20 cellular contexts compared by ENCODE assay signal in the genomic region with DNA sequence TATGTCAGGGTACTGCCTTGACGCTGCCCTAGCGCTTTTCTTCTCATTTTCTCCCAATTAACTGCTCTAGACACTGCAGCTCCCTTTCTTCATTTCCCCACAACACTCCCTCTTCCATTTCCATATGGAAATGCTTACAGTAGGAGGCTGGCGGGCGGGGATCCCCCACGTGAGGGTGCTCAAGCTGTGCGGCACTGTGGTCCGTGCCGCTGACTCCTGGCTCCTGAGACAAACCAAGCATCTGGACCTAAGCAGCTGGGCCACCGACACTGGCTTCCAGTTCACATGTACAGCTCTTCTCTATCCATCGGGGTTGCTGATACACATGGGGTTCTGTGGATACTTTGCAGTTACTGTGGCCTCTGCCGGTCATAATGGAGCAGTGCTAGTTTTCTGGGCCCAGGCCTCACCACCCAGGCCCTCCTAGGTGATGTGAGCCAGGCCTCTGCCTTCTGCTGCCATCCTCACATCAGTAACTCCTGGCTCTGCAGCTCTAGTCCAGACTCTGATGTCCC.
"Had no signal": no experiment of that assay in that cellular context is flagged by ENCODE, and none has a peak within 500 bp of the region (broad histone marks: within the 10 kb centered on the region; RNA-seq: fewer than 3 reads in every experiment).

No MANE protein-coding gene starts in this region.

- DNase-seq: activated CD4-positive, alpha-beta T cell treated with anti-CD3 and anti-CD28 coated beads, Interleukin-2, amount 10 ng/mL, durations not matched to agents 24 days and 14 days; activated CD4-positive, CD25-positive, alpha-beta regulatory T cell; activated naive CD4-positive, alpha-beta T cell; activated naive CD8-positive, alpha-beta T cell treated with anti-CD3 and anti-CD28 coated beads, Interleukin-2, amount 50 U/mL, for 24 hours; erythroblast; left ventricle myocardium inferior; mesenchymal stem cell; naive thymus-derived CD8-positive, alpha-beta T cell; occipital lobe; small intestine; stimulated activated CD4-positive, alpha-beta T cell treated with anti-CD3 and anti-CD28 coated beads, Interleukin-4, amount 100 ng/mL, for 24 hours; stimulated activated CD8-positive, alpha-beta memory T cell treated with anti-CD3 and anti-CD28 coated beads, Interleukin-4, amount 100 ng/mL, for 48 hours; stimulated activated naive CD8-positive, alpha-beta T cell treated with anti-CD3 and anti-CD28 coated beads, Interleukin-15, amount 100 ng/mL, for 72 hours; upper lobe of left lung had no signal

- H3K4me1 Mint-ChIP-seq: activated naive CD8-positive, alpha-beta T cell treated with anti-CD3 and anti-CD28 coated beads, Interleukin-2, amount 50 U/mL, for 24 hours; stimulated activated naive CD8-positive, alpha-beta T cell treated with anti-CD3 and anti-CD28 coated beads, Interleukin-15, amount 100 ng/mL, for 72 hours had no signal

- H3K4me2 ChIP-seq: hepatocyte had no signal

- H3K9me3 Mint-ChIP-seq: activated CD4-positive, alpha-beta T cell treated with anti-CD3 and anti-CD28 coated beads, Interleukin-2, amount 10 ng/mL, durations not matched to agents 24 days and 14 days; activated naive CD8-positive, alpha-beta T cell treated with anti-CD3 and anti-CD28 coated beads, Interleukin-2, amount 50 U/mL, for 24 hours; naive thymus-derived CD8-positive, alpha-beta T cell; stimulated activated naive CD8-positive, alpha-beta T cell treated with anti-CD3 and anti-CD28 coated beads, Interleukin-15, amount 100 ng/mL, for 72 hours; T-helper 2 cell treated with Interferon-gamma antibody and Interleukin-4, amounts not matched to agents 5 μg/mL and 100 μg/mL, for 36 hours had no signal

- H3K4me3 Mint-ChIP-seq: activated CD4-positive, alpha-beta T cell treated with anti-CD3 and anti-CD28 coated beads, Interleukin-2, amount 10 ng/mL, durations not matched to agents 24 days and 14 days; activated naive CD8-positive, alpha-beta T cell treated with anti-CD3 and anti-CD28 coated beads, Interleukin-2, amount 50 U/mL, for 24 hours; naive thymus-derived CD8-positive, alpha-beta T cell; stimulated activated naive CD8-positive, alpha-beta T cell treated with anti-CD3 and anti-CD28 coated beads, Interleukin-15, amount 100 ng/mL, for 72 hours; T-helper 2 cell treated with Interferon-gamma antibody and Interleukin-4, amounts not matched to agents 5 μg/mL and 100 μg/mL, for 36 hours had no signal

- ATAC-seq: activated naive CD8-positive, alpha-beta T cell treated with anti-CD3 and anti-CD28 coated beads, Interleukin-2, amount 50 U/mL, for 24 hours; naive thymus-derived CD8-positive, alpha-beta T cell; stimulated activated naive CD8-positive, alpha-beta T cell treated with anti-CD3 and anti-CD28 coated beads, Interleukin-15, amount 100 ng/mL, for 72 hours had no signal

- H3K4me3 ChIP-seq: breast epithelium, dorsolateral prefrontal cortex, hepatocyte, left ventricle myocardium inferior, right atrium auricular region, upper lobe of left lung had no signal

- H3K27me3 ChIP-seq: breast epithelium, dorsolateral prefrontal cortex, hepatocyte, right atrium auricular region, upper lobe of left lung had no signal

- H3K4me1 ChIP-seq: breast epithelium, left ventricle myocardium inferior, right atrium auricular region, upper lobe of left lung had no signal

- H3K27ac ChIP-seq: breast epithelium, dorsolateral prefrontal cortex, hepatocyte, left ventricle myocardium inferior, right atrium auricular region, upper lobe of left lung had no signal

- H2AFZ ChIP-seq: hepatocyte had no signal

- H3K9me3 ChIP-seq: breast epithelium, left ventricle myocardium inferior, right atrium auricular region, upper lobe of left lung had no signal

- H3K27me3 Mint-ChIP-seq: activated CD4-positive, alpha-beta T cell treated with anti-CD3 and anti-CD28 coated beads, Interleukin-2, amount 10 ng/mL, durations not matched to agents 24 days and 14 days; activated naive CD8-positive, alpha-beta T cell treated with anti-CD3 and anti-CD28 coated beads, Interleukin-2, amount 50 U/mL, for 24 hours; naive thymus-derived CD8-positive, alpha-beta T cell; progenitor cell of endocrine pancreas; stimulated activated naive CD8-positive, alpha-beta T cell treated with anti-CD3 and anti-CD28 coated beads, Interleukin-15, amount 100 ng/mL, for 72 hours had no signal

- H3K27ac Mint-ChIP-seq: activated CD4-positive, alpha-beta T cell treated with anti-CD3 and anti-CD28 coated beads, Interleukin-2, amount 10 ng/mL, durations not matched to agents 24 days and 14 days; progenitor cell of endocrine pancreas; T-helper 2 cell treated with Interferon-gamma antibody and Interleukin-4, amounts not matched to agents 5 μg/mL and 100 μg/mL, for 36 hours had no signal
